In the genomic region with DNA sequence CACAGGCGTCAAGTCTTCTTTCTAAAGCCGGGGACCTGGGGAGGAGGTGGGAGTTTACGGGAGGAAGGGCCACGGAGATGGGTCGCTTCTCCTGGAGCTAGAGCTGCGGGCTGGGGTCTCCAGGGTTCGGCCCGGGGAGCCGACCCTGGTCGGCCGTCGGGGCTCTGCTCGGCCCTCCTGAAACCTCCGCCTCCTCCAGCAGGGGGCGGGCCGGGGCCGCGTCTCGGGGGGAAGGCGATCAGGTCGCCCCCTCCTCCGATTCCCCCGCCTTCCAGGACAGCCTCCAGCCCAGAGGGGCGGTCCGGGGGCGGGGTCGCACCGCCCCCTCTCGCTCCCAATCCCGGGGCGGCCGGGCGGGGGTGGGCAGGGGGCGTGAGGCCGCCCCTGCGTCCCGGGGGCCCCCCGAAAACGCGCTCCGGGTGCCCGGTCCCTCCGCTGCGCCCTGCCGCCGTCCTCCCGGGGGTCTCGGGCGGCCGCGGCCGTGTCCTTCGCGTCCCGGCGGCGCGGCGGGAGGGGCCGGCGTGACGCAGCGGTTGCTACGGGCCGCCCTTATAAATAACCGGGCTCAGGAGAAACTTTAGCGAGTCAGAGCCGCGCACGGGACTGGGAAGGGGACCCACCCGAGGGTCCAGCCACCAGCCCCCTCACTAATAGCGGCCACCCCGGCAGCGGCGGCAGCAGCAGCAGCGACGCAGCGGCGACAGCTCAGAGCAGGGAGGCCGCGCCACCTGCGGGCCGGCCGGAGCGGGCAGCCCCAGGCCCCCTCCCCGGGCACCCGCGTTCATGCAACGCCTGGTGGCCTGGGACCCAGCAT, we compare ENCODE assay signal across 1 cellular context.
TF ChIP-seq lines count a peak whose summit lies in the region.

TSS of gene CEBPB (plus strand) at position 580 of the 814 bp plus-strand sequence. CDS start at position 784, 204 bp downstream.

TF ChIP-seq in HepG2, 621 proteins besides CTCF, POLR2A, EP300 and RAD21 (continued from another document):
- TF ChIP-seq UBTF (CRISPR knock-in tag; IDR thresholded peaks at IDR 0.05) = peak; percentile 96
- peak; percentile 84 for TF ChIP-seq SOX13 (IDR thresholded peaks at IDR 0.05)
- TF ChIP-seq SOX13 (CRISPR knock-in tag; conservative IDR thresholded peaks at IDR 0.05 in 1 of 2, IDR thresholded peaks at IDR 0.05 in 1 of 2) = peak; percentile 55 to 65; a peak in 2 of 4 replicates
- TF ChIP-seq, protein P1, sequence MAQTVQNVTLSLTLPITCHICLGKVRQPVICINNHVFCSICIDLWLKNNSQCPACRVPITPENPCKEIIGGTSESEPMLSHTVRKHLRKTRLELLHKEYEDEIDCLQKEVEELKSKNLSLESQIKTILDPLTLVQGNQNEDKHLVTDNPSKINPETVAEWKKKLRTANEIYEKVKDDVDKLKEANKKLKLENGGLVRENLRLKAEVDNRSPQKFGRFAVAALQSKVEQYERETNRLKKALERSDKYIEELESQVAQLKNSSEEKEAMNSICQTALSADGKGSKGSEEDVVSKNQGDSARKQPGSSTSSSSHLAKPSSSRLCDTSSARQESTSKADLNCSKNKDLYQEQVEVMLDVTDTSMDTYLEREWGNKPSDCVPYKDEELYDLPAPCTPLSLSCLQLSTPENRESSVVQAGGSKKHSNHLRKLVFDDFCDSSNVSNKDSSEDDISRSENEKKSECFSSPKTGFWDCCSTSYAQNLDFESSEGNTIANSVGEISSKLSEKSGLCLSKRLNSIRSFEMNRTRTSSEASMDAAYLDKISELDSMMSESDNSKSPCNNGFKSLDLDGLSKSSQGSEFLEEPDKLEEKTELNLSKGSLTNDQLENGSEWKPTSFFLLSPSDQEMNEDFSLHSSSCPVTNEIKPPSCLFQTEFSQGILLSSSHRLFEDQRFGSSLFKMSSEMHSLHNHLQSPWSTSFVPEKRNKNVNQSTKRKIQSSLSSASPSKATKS (CRISPR knock-in tag; IDR thresholded peaks at IDR 0.05) = 0 out of 2 replicates have a peak, but pooled peaks have one; percentile 66
- no peak for TF ChIP-seq ZNF850 (CRISPR knock-in tag; conservative IDR thresholded peaks at IDR 0.05)
- TF ChIP-seq, protein P2, sequence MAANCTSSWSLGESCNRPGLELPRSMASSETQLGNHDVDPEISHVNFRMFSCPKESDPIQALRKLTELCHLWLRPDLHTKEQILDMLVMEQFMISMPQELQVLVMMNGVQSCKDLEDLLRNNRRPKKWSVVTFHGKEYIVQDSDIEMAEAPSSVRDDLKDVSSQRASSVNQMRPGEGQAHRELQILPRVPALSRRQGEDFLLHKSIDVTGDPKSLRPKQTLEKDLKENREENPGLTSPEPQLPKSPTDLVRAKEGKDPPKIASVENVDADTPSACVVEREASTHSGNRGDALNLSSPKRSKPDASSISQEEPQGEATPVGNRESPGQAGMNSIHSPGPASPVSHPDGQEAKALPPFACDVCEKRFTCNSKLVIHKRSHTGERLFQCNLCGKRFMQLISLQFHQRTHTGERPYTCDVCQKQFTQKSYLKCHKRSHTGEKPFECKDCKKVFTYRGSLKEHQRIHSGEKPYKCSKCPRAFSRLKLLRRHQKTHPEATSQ (CRISPR knock-in tag; IDR thresholded peaks at IDR 0.05; ENCODE audit: borderline replicate concordance) = 0 out of 2 replicates have a peak, but pooled peaks have one; percentile 35
- peak; percentile 42 for TF ChIP-seq CHD2 (IDR thresholded peaks at IDR 0.05; ENCODE audit: low read depth, low read length)
- TF ChIP-seq ZNF431 (CRISPR knock-in tag; IDR thresholded peaks at IDR 0.05; ENCODE audit: borderline replicate concordance, low read depth) = no peak
- TF ChIP-seq, protein P3, sequence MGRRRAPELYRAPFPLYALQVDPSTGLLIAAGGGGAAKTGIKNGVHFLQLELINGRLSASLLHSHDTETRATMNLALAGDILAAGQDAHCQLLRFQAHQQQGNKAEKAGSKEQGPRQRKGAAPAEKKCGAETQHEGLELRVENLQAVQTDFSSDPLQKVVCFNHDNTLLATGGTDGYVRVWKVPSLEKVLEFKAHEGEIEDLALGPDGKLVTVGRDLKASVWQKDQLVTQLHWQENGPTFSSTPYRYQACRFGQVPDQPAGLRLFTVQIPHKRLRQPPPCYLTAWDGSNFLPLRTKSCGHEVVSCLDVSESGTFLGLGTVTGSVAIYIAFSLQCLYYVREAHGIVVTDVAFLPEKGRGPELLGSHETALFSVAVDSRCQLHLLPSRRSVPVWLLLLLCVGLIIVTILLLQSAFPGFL (CRISPR knock-in tag; IDR thresholded peaks at IDR 0.05) = no peak
- TF ChIP-seq CAMTA2 (CRISPR knock-in tag; IDR thresholded peaks at IDR 0.05; ENCODE audit: borderline replicate concordance) = no peak; the same call in 1 of the 2 replicates
- TF ChIP-seq EED (CRISPR knock-in tag; IDR thresholded peaks at IDR 0.05) = peak; percentile 78
- peak; percentile 7; the same call in 1 of the 2 replicates for TF ChIP-seq MIER3 (CRISPR knock-in tag; IDR thresholded peaks at IDR 0.05; ENCODE audit: borderline replicate concordance)
- TF ChIP-seq, protein P4, sequence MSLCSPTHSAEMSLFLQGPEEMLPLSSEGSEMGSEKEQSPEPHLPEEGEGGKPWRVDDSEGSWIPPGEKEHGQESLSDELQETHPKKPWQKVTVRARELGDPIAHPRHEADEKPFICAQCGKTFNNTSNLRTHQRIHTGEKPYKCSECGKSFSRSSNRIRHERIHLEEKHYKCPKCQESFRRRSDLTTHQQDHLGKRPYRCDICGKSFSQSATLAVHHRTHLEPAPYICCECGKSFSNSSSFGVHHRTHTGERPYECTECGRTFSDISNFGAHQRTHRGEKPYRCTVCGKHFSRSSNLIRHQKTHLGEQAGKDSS (CRISPR knock-in tag; IDR thresholded peaks at IDR 0.05; ENCODE audit: borderline replicate concordance, low read depth) = 0 out of 2 replicates have a peak, but pooled peaks have one; percentile 1
- TF ChIP-seq SRSF1 (optimal IDR thresholded peaks at IDR 0.05; ENCODE audit: low read depth, low read length) = peak; percentile 99
- peak; percentile 67; the same call in 1 of the 2 replicates for TF ChIP-seq ARID2 (CRISPR knock-in tag; IDR thresholded peaks at IDR 0.05; ENCODE audit: borderline replicate concordance)
- peak; percentile 36; the same call in 1 of the 2 replicates for TF ChIP-seq ZNF782 (CRISPR knock-in tag; IDR thresholded peaks at IDR 0.05; ENCODE audit: borderline replicate concordance)
- TF ChIP-seq GPBP1L1 (CRISPR knock-in tag; IDR thresholded peaks at IDR 0.05) = no peak
- no peak; the same call in 1 of the 2 replicates for TF ChIP-seq ZNF563 (CRISPR knock-in tag; IDR thresholded peaks at IDR 0.05)
- no peak for TF ChIP-seq GABPA (IDR thresholded peaks at IDR 0.05; ENCODE audit: low read depth, low read length)
- no peak for TF ChIP-seq GABPA (CRISPR knock-in tag; IDR thresholded peaks at IDR 0.05; ENCODE audit: low read depth)
- 0 out of 2 replicates have a peak, but pooled peaks have one; percentile 11 for TF ChIP-seq ZNF383 (CRISPR knock-in tag; IDR thresholded peaks at IDR 0.05; ENCODE audit: borderline replicate concordance)
- TF ChIP-seq ZNF816 (CRISPR knock-in tag; IDR thresholded peaks at IDR 0.05; ENCODE audit: borderline replicate concordance) = peak; percentile 93
- TF ChIP-seq ZNF441 (CRISPR knock-in tag; IDR thresholded peaks at IDR 0.05; ENCODE audit: borderline replicate concordance) = peak; percentile 85; the same call in 1 of the 2 replicates
- no peak for TF ChIP-seq SMARCC2 (IDR thresholded peaks at IDR 0.05)
- no peak for TF ChIP-seq GLMP (CRISPR knock-in tag; IDR thresholded peaks at IDR 0.05; ENCODE audit: borderline replicate concordance)
- TF ChIP-seq, protein P5, sequence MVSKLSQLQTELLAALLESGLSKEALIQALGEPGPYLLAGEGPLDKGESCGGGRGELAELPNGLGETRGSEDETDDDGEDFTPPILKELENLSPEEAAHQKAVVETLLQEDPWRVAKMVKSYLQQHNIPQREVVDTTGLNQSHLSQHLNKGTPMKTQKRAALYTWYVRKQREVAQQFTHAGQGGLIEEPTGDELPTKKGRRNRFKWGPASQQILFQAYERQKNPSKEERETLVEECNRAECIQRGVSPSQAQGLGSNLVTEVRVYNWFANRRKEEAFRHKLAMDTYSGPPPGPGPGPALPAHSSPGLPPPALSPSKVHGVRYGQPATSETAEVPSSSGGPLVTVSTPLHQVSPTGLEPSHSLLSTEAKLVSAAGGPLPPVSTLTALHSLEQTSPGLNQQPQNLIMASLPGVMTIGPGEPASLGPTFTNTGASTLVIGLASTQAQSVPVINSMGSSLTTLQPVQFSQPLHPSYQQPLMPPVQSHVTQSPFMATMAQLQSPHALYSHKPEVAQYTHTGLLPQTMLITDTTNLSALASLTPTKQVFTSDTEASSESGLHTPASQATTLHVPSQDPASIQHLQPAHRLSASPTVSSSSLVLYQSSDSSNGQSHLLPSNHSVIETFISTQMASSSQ (IDR thresholded peaks at IDR 0.05; ENCODE audit: low read depth) = no peak
- TF ChIP-seq, protein P5 (CRISPR knock-in tag; IDR thresholded peaks at IDR 0.05; ENCODE audit: borderline replicate concordance) = peak; percentile 32; the same call in 1 of the 2 replicates
- peak; percentile 69; the same call in 1 of the 2 replicates for TF ChIP-seq ZNF451 (CRISPR knock-in tag; IDR thresholded peaks at IDR 0.05)
- TF ChIP-seq MXD4 (CRISPR knock-in tag; IDR thresholded peaks at IDR 0.05) = peak; percentile 94
